Comparison of ENCODE assay signal across 1 cellular context in genomic region chr1:85201340-85202091, GRCh38.
TF ChIP-seq lines count a peak whose summit lies in the region.

No MANE protein-coding gene starts in this region.

TF ChIP-seq in K562, 482 proteins besides CTCF, POLR2A, EP300 and RAD21 (continued from another document and continues in another):
- TF ChIP-seq VEZF1 (CRISPR knock-in tag; IDR thresholded peaks at IDR 0.05) (peak; percentile 44), ZNF12 (CRISPR knock-in tag; IDR thresholded peaks at IDR 0.05) (peak; percentile 80), DPF2 (IDR thresholded peaks at IDR 0.05) (no peak), ATF7 (IDR thresholded peaks at IDR 0.05) (peak; percentile 44; the same call in 1 of the 2 replicates), FOXM1 (IDR thresholded peaks at IDR 0.05; ENCODE audit: low read depth) (no peak), FOXM1 (CRISPR knock-in tag; IDR thresholded peaks at IDR 0.05; ENCODE audit: low read depth) (peak; percentile 19; the same call in 1 of the 2 replicates), RB1 (IDR thresholded peaks at IDR 0.05; ENCODE audit: low read depth) (peak; percentile 44), CXXC5 (CRISPR knock-in tag; IDR thresholded peaks at IDR 0.05) (no peak), TRIM24 (IDR thresholded peaks at IDR 0.05) (no peak), MYC (IDR thresholded peaks at IDR 0.05; ENCODE audit: low read depth, low read length) (peak; percentile 13; the same call in 1 of the 2 replicates), MYC (CRISPR knock-in tag; IDR thresholded peaks at IDR 0.05; ENCODE audit: borderline replicate concordance, low read depth) (no peak), KDM2B (CRISPR knock-in tag; IDR thresholded peaks at IDR 0.05) (peak; percentile 39; the same call in 1 of the 2 replicates), SMAD1 (IDR thresholded peaks at IDR 0.05; ENCODE audit: low read depth, low read length, partially characterized antibody) (no peak), KHSRP (IDR thresholded peaks at IDR 0.05) (no peak), KDM5B (IDR thresholded peaks at IDR 0.05; ENCODE audit: insufficient replicate concordance, low read depth, low read length) (peak; percentile 16), SAFB (IDR thresholded peaks at IDR 0.05; ENCODE audit: borderline replicate concordance, low read depth, low read length) (no peak), RBFOX2 (IDR thresholded peaks at IDR 0.05; ENCODE audit: low read depth, low read length) (peak; percentile 86), MAZ (CRISPR knock-in tag; conservative IDR thresholded peaks at IDR 0.05 in 1 of 2, IDR thresholded peaks at IDR 0.05 in 1 of 2) (peak; percentile 11 to 12; a peak in 2 of 4 replicates), GABPB1 (CRISPR knock-in tag; IDR thresholded peaks at IDR 0.05) (no peak), PRMT5 (CRISPR knock-in tag; IDR thresholded peaks at IDR 0.05) (no peak), TGIF2 (CRISPR knock-in tag; IDR thresholded peaks at IDR 0.05) (peak; percentile 90), CSDE1 (IDR thresholded peaks at IDR 0.05) (peak in 1 of 2 experiments; percentile 40; a peak in 1 of 4 replicates), CGGBP1 (CRISPR knock-in tag; IDR thresholded peaks at IDR 0.05) (no peak; the same call in 1 of the 2 replicates), BRF1 (IDR thresholded peaks at IDR 0.05; ENCODE audit: borderline replicate concordance, extremely low read depth, insufficient read length) (no peak), BHLHE40 (IDR thresholded peaks at IDR 0.05; ENCODE audit: low read length) (peak; percentile 87), JUN (IDR thresholded peaks at IDR 0.05; ENCODE audit: borderline replicate concordance, low read depth, low read length) (no peak), JUN (CRISPR knock-in tag; IDR thresholded peaks at IDR 0.05; ENCODE audit: borderline replicate concordance) (peak; percentile 42; the same call in 1 of the 2 replicates), MTA2 (IDR thresholded peaks at IDR 0.05; ENCODE audit: low read depth) (no peak), SREBF2 (CRISPR knock-in tag; IDR thresholded peaks at IDR 0.05) (no peak), GATAD2B (IDR thresholded peaks at IDR 0.05; ENCODE audit: borderline replicate concordance) (0 out of 2 replicates have a peak, but pooled peaks have one; percentile 66), THRAP3 (IDR thresholded peaks at IDR 0.05; ENCODE audit: borderline replicate concordance) (no peak), ZNF76 (CRISPR knock-in tag; IDR thresholded peaks at IDR 0.05; ENCODE audit: borderline replicate concordance) (peak; percentile 49; the same call in 1 of the 2 replicates), ZNF584 (CRISPR knock-in tag; IDR thresholded peaks at IDR 0.05; ENCODE audit: low read depth) (no peak), YY1 (IDR thresholded peaks at IDR 0.05; ENCODE audit: borderline replicate concordance in 1 of 3, control insufficient read depth in 1 of 3, extremely low read depth in 1 of 3, insufficient read depth in 3 of 3, insufficient read length in 1 of 3, insufficient replicate concordance in 2 of 3, low read depth in 1 of 3, low read length in 2 of 3) (peak in 1 of 3 experiments; percentile 67), GTF2F1 (IDR thresholded peaks at IDR 0.05; ENCODE audit: low read depth, low read length) (0 out of 2 replicates have a peak, but pooled peaks have one; percentile 21), ZNF449 (CRISPR knock-in tag; IDR thresholded peaks at IDR 0.05) (no peak), RNF2 (IDR thresholded peaks at IDR 0.05) (peak; percentile 21; the same call in 1 of the 2 replicates), TEAD1 (CRISPR knock-in tag; IDR thresholded peaks at IDR 0.05) (peak; percentile 93 to 100), MAX (CRISPR knock-in tag; IDR thresholded peaks at IDR 0.05) (peak; percentile 55; the same call in 1 of the 2 replicates), NCOR1 (IDR thresholded peaks at IDR 0.05) (peak; percentile 59), NCOA6 (IDR thresholded peaks at IDR 0.05) (peak; percentile 77), CHD4 (IDR thresholded peaks at IDR 0.05; ENCODE audit: insufficient read depth, insufficient replicate concordance, low read depth, low read length, poor library complexity, severe bottlenecking) (peak; percentile 2), PPARD (CRISPR knock-in tag; IDR thresholded peaks at IDR 0.05) (no peak), CTBP1 (IDR thresholded peaks at IDR 0.05; ENCODE audit: borderline replicate concordance) (peak; percentile 56), ZNF165 (CRISPR knock-in tag; IDR thresholded peaks at IDR 0.05; ENCODE audit: borderline replicate concordance) (0 out of 2 replicates have a peak, but pooled peaks have one; percentile 57)
- TF ChIP-seq, protein P1, sequence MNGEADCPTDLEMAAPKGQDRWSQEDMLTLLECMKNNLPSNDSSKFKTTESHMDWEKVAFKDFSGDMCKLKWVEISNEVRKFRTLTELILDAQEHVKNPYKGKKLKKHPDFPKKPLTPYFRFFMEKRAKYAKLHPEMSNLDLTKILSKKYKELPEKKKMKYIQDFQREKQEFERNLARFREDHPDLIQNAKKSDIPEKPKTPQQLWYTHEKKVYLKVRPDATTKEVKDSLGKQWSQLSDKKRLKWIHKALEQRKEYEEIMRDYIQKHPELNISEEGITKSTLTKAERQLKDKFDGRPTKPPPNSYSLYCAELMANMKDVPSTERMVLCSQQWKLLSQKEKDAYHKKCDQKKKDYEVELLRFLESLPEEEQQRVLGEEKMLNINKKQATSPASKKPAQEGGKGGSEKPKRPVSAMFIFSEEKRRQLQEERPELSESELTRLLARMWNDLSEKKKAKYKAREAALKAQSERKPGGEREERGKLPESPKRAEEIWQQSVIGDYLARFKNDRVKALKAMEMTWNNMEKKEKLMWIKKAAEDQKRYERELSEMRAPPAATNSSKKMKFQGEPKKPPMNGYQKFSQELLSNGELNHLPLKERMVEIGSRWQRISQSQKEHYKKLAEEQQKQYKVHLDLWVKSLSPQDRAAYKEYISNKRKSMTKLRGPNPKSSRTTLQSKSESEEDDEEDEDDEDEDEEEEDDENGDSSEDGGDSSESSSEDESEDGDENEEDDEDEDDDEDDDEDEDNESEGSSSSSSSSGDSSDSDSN (IDR thresholded peaks at IDR 0.05; ENCODE audit: borderline replicate concordance in 1 of 2, low read depth in 2 of 2, low read length in 2 of 2) = peak in 1 of 2 experiments; percentile 52; a peak in 1 of 4 replicates
- TF ChIP-seq, protein P2, sequence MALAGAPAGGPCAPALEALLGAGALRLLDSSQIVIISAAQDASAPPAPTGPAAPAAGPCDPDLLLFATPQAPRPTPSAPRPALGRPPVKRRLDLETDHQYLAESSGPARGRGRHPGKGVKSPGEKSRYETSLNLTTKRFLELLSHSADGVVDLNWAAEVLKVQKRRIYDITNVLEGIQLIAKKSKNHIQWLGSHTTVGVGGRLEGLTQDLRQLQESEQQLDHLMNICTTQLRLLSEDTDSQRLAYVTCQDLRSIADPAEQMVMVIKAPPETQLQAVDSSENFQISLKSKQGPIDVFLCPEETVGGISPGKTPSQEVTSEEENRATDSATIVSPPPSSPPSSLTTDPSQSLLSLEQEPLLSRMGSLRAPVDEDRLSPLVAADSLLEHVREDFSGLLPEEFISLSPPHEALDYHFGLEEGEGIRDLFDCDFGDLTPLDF (CRISPR knock-in tag; IDR thresholded peaks at IDR 0.05) = peak; percentile 30; the same call in 1 of the 2 replicates
- TF ChIP-seq, protein P3, sequence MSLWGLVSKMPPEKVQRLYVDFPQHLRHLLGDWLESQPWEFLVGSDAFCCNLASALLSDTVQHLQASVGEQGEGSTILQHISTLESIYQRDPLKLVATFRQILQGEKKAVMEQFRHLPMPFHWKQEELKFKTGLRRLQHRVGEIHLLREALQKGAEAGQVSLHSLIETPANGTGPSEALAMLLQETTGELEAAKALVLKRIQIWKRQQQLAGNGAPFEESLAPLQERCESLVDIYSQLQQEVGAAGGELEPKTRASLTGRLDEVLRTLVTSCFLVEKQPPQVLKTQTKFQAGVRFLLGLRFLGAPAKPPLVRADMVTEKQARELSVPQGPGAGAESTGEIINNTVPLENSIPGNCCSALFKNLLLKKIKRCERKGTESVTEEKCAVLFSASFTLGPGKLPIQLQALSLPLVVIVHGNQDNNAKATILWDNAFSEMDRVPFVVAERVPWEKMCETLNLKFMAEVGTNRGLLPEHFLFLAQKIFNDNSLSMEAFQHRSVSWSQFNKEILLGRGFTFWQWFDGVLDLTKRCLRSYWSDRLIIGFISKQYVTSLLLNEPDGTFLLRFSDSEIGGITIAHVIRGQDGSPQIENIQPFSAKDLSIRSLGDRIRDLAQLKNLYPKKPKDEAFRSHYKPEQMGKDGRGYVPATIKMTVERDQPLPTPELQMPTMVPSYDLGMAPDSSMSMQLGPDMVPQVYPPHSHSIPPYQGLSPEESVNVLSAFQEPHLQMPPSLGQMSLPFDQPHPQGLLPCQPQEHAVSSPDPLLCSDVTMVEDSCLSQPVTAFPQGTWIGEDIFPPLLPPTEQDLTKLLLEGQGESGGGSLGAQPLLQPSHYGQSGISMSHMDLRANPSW (CRISPR knock-in tag; IDR thresholded peaks at IDR 0.05) = no peak
- TF ChIP-seq, protein P4, sequence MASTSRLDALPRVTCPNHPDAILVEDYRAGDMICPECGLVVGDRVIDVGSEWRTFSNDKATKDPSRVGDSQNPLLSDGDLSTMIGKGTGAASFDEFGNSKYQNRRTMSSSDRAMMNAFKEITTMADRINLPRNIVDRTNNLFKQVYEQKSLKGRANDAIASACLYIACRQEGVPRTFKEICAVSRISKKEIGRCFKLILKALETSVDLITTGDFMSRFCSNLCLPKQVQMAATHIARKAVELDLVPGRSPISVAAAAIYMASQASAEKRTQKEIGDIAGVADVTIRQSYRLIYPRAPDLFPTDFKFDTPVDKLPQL (IDR thresholded peaks at IDR 0.05; ENCODE audit: extremely low read depth, insufficient read length) = no peak
- TF ChIP-seq, protein P5, sequence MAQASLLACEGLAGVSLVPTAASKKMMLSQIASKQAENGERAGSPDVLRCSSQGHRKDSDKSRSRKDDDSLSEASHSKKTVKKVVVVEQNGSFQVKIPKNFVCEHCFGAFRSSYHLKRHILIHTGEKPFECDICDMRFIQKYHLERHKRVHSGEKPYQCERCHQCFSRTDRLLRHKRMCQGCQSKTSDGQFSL (CRISPR knock-in tag; IDR thresholded peaks at IDR 0.05) = peak; percentile 68; the same call in 1 of the 2 replicates
- TF ChIP-seq, protein P5 (tag; IDR thresholded peaks at IDR 0.05) = no peak
- TF ChIP-seq, protein P6, sequence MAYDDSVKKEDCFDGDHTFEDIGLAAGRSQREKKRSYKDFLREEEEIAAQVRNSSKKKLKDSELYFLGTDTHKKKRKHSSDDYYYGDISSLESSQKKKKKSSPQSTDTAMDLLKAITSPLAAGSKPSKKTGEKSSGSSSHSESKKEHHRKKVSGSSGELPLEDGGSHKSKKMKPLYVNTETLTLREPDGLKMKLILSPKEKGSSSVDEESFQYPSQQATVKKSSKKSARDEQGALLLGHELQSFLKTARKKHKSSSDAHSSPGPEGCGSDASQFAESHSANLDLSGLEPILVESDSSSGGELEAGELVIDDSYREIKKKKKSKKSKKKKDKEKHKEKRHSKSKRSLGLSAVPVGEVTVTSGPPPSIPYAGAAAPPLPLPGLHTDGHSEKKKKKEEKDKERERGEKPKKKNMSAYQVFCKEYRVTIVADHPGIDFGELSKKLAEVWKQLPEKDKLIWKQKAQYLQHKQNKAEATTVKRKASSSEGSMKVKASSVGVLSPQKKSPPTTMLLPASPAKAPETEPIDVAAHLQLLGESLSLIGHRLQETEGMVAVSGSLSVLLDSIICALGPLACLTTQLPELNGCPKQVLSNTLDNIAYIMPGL (CRISPR knock-in tag; IDR thresholded peaks at IDR 0.05) = peak; percentile 70; the same call in 1 of the 2 replicates
- TF ChIP-seq, protein P7, sequence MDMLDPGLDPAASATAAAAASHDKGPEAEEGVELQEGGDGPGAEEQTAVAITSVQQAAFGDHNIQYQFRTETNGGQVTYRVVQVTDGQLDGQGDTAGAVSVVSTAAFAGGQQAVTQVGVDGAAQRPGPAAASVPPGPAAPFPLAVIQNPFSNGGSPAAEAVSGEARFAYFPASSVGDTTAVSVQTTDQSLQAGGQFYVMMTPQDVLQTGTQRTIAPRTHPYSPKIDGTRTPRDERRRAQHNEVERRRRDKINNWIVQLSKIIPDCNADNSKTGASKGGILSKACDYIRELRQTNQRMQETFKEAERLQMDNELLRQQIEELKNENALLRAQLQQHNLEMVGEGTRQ (CRISPR knock-in tag; IDR thresholded peaks at IDR 0.05) = peak; percentile 68
